In genomic region chr9:35814841-35815543, GRCh38 we compare ENCODE assay signal across 8 cellular contexts. TPM values are rescaled to one million over a fixed set of nuclear protein-coding genes. Genes with fewer than 3 reads are reported as not detected.
DNase-seq lines count a peak whose midpoint lies in the region; ATAC-seq, FAIRE-seq and TF ChIP-seq lines count a peak whose summit lies in the region.

TSS of gene HINT2 (minus strand) at chr9:35815042. CDS start at chr9:35814979, 63 bp downstream.

- no peaks in the 10 kb centered on the region for H3K27me3 ChIP-seq in psoas muscle (ENCODE audit: insufficient read depth in 3 of 3, low read length in 2 of 3)

- DNase-seq in NCI-H187 treated with DMSO at 0.1 percent for 48 hours (lab: John Stamatoyannopoulos, UW) = peak; percentile 89
- peak; percentile 75 to 100 (median 95) for DNase-seq in anterior cingulate cortex (lab: John Stamatoyannopoulos, UW)
- peak; percentile 97 for DNase-seq in left ventricle myocardium superior
- peak; percentile 95 to 96 for DNase-seq in psoas muscle
- DNase-seq in urothelium cell line (ENCODE audit: low spot score) = peak; percentile 97

- peaks cover 37% of the 10 kb centered on the region for H3K4me1 ChIP-seq in psoas muscle

- FAIRE-seq in urothelium cell line (lab: Jason Lieb, UNC) = peak; percentile 78

- H3K27ac ChIP-seq in psoas muscle = peak within 1 kb of the TSS; percentile 97

- H3K9me3 ChIP-seq in psoas muscle = no peaks in the 10 kb centered on the region

- WGBS in psoas muscle, 3 donors = 0 to 1% (median 1%) methylated on average over 41 to 52 of the region's 52 CpGs

- intact Hi-C loops in T-helper 2 cell treated with Interferon-gamma antibody and Interleukin-4, amounts not matched to agents 100 ng/mL and 5 ng/mL, for 36 hours (cut with micrococcal nuclease) = loop anchor here (1.0 to 5.0 kb wide), 6 partner anchors 14 to 743 kb away; partner anchors contain the start of genes ATOSB, GBA2, RGP1 and TMEM8B
- intact Hi-C loops in left ventricle myocardium superior (cut with micrococcal nuclease) (no loop called here), psoas muscle (cut with DNase I) (loop anchor here in 1 of 2 donors (2.0 kb wide), 1 partner anchor 64 kb away; no protein-coding TSS in a partner anchor)

- no peak for TF ChIP-seq CTCF in psoas muscle (IDR thresholded peaks at IDR 0.05)

- H3K4me3 ChIP-seq in psoas muscle = peak within 1 kb of the TSS; percentile 93

- peaks cover 0 to under 1% of the 10 kb centered on the region in 2 donors for H3K36me3 ChIP-seq in psoas muscle (ENCODE audit: insufficient read depth in 1 of 2, low read depth in 1 of 2)

- ATAC-seq in GM18499 (IDR thresholded peaks at IDR 0.05; ENCODE audit: insufficient read depth, unreplicated experiment) (peak; percentile 46), HG02943 (IDR thresholded peaks at IDR 0.05; ENCODE audit: low read depth, unreplicated experiment) (peak; percentile 67), left ventricle myocardium superior (peak; percentile 93), psoas muscle (peak; percentile 90 to 93 (median 91))

RNA-seq across cellular contexts. Expression of gene HINT2, which starts in this region (rescaled TPM):
- 55.0 and 55.7 TPM in 2 replicates for total RNA-seq in T-helper 2 cell treated with Interferon-gamma antibody and Interleukin-4, amounts not matched to agents 100 ng/mL and 5 ng/mL, for 36 hours
- 75.8 TPM for total RNA-seq in left ventricle myocardium superior
- 10 to 100 TPM; 36.5 to 53.9 (median 42.3) TPM for total RNA-seq in psoas muscle
- polyA plus RNA-seq in psoas muscle = 10 to 100 TPM; 43.8 to 64.7 (median 48.1) TPM

Comparison
In these comparisons a context has a peak if more than half of its experiments do, and no peak if none do; other contexts are left out.
1. Peak in every context shown above with its lines: DNase-seq, ATAC-seq, H3K4me3 ChIP-seq and H3K27ac ChIP-seq.